ENCODE assay signal across 1 cellular context in the genomic region with DNA sequence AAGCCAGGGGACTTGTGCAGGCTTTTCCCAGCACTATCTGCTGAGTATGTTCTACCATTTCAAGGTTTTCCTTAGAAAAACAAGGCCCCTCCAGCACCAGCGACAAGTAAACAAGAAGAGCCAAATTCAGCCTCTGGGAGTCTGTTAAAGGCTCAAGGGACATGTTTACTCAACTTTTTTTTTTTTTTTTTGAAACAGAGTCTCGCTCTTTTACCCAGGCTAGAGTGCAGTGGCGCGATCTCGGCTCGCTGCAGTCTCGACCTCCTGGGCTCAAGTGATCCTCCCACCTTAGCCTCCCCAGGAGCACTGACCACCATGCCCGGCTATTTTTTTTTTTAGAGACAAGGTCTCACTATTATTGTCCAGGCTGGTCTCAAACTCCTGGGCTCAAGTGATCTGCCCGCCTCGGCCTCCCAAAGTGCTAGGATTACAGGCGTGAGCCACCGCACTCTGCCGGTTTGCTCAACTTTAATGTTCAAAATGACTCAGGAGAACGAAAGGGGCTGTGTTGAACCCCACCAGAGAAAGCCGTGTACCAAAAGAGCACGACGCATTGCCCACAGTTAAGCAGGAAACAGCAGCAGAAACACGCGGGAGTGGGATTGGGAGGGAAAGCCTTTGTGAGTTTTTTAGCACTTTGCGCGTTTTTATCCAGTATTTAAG.
TF ChIP-seq lines count a peak whose summit lies in the region.

No MANE protein-coding gene starts in this region.

TF ChIP-seq in H1, 55 proteins besides CTCF, POLR2A, EP300 and RAD21:
- peak; percentile 5; the same call in 1 of the 2 replicates for TF ChIP-seq BACH1 (IDR thresholded peaks at IDR 0.05; ENCODE audit: low read length)
- TF ChIP-seq, protein P1, sequence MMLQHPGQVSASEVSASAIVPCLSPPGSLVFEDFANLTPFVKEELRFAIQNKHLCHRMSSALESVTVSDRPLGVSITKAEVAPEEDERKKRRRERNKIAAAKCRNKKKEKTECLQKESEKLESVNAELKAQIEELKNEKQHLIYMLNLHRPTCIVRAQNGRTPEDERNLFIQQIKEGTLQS (IDR thresholded peaks at IDR 0.05; ENCODE audit: insufficient read depth, low read depth, low read length) = no peak
- TF ChIP-seq, protein P2, sequence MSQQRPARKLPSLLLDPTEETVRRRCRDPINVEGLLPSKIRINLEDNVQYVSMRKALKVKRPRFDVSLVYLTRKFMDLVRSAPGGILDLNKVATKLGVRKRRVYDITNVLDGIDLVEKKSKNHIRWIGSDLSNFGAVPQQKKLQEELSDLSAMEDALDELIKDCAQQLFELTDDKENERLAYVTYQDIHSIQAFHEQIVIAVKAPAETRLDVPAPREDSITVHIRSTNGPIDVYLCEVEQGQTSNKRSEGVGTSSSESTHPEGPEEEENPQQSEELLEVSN (IDR thresholded peaks at IDR 0.05) = peak; percentile 7; the same call in 1 of the 2 replicates
- no peak for TF ChIP-seq KDM5A (IDR thresholded peaks at IDR 0.05; ENCODE audit: low read length)
- no peak for TF ChIP-seq RXRA (IDR thresholded peaks at IDR 0.05; ENCODE audit: insufficient read depth, low read depth, low read length)
TF ChIP-seq in H1: peak in this region for 2.
